In the genomic region with DNA sequence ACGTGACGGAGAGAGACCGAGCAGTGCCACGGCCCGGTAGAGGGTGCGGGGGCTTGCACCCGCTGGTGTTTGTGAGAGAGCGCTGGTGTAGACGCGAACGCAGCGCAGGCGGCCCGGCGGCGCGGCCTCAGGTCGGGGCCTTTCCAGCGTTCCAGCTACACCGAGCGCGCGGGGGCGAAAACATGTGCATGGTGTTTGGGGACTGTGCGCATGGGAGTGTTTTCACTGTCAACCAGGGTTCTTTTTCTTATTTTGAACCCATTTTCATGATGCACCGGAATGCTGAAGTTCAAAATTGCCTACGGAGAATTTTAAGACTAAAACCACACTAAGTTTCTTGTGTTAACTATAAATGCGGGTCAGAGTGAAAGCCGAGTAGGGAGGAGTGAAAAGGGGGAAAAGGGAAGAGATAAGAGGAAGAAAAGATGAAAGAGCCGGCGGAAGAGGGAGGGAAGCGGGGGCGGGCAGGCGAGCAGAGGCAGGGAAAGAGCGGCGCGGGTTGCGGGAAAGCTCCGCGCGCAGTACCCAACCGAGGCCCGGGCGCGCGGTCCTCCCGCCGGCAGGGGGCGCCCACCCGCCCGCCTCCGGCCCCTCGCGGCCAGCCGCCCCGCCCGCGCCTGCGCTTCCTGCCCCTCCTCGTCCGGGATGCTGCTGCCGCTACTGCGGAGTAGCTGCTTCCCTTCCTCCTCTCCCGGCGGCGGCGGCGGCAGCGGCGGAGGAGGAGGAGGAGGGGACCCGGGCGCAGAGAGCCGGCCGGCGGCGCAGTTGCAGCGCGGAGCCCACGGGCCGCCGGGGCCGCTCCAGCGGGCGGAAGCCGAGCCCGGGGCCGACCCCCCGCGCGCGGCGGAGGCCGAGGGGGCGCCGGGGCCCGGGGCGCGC, we compare ENCODE assay signal across 1 cellular context.
TF ChIP-seq lines count a peak whose summit lies in the region.

A gene with protein sequence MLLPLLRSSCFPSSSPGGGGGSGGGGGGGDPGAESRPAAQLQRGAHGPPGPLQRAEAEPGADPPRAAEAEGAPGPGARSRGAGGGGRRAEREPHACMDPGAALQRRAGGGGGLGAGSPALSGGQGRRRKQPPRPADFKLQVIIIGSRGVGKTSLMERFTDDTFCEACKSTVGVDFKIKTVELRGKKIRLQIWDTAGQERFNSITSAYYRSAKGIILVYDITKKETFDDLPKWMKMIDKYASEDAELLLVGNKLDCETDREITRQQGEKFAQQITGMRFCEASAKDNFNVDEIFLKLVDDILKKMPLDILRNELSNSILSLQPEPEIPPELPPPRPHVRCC (plus strand): TSS at position 643 of the 879 bp plus-strand sequence. CDS start 3 bp downstream, at position 646.

TF ChIP-seq in K562, 482 proteins besides CTCF, POLR2A, EP300 and RAD21 (continued from another document and continues in another):
- TF ChIP-seq RBBP5 (IDR thresholded peaks at IDR 0.05; ENCODE audit: borderline replicate concordance, insufficient read depth, low read length, poor library complexity, severe bottlenecking): peak; percentile 79
- no peak for TF ChIP-seq NCOA6 (IDR thresholded peaks at IDR 0.05)
- no peak for TF ChIP-seq ZNF408 (CRISPR knock-in tag; IDR thresholded peaks at IDR 0.05; ENCODE audit: low read depth)
- TF ChIP-seq, protein P1, sequence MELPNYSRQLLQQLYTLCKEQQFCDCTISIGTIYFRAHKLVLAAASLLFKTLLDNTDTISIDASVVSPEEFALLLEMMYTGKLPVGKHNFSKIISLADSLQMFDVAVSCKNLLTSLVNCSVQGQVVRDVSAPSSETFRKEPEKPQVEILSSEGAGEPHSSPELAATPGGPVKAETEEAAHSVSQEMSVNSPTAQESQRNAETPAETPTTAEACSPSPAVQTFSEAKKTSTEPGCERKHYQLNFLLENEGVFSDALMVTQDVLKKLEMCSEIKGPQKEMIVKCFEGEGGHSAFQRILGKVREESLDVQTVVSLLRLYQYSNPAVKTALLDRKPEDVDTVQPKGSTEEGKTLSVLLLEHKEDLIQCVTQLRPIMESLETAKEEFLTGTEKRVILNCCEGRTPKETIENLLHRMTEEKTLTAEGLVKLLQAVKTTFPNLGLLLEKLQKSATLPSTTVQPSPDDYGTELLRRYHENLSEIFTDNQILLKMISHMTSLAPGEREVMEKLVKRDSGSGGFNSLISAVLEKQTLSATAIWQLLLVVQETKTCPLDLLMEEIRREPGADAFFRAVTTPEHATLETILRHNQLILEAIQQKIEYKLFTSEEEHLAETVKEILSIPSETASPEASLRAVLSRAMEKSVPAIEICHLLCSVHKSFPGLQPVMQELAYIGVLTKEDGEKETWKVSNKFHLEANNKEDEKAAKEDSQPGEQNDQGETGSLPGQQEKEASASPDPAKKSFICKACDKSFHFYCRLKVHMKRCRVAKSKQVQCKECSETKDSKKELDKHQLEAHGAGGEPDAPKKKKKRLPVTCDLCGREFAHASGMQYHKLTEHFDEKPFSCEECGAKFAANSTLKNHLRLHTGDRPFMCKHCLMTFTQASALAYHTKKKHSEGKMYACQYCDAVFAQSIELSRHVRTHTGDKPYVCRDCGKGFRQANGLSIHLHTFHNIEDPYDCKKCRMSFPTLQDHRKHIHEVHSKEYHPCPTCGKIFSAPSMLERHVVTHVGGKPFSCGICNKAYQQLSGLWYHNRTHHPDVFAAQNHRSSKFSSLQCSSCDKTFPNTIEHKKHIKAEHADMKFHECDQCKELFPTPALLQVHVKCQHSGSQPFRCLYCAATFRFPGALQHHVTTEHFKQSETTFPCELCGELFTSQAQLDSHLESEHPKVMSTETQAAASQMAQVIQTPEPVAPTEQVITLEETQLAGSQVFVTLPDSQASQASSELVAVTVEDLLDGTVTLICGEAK (IDR thresholded peaks at IDR 0.05): 0 out of 2 replicates have a peak, but pooled peaks have one; percentile 39
- TF ChIP-seq, protein P1 (CRISPR knock-in tag; IDR thresholded peaks at IDR 0.05): no peak
- TF ChIP-seq C11orf30 (IDR thresholded peaks at IDR 0.05; ENCODE audit: low read depth): no peak
- no peak for TF ChIP-seq MXD1 (CRISPR knock-in tag; IDR thresholded peaks at IDR 0.05; ENCODE audit: borderline replicate concordance, poor library complexity, severe bottlenecking)
- TF ChIP-seq SIRT6 (IDR thresholded peaks at IDR 0.05; ENCODE audit: low read depth, low read length): no peak
- TF ChIP-seq KLF13 (tag; IDR thresholded peaks at IDR 0.05; ENCODE audit: borderline replicate concordance, low read depth): no peak
- peak; percentile 75 to 90; a peak in 3 of 4 replicates for TF ChIP-seq ETV6 (IDR thresholded peaks at IDR 0.05; ENCODE audit: borderline replicate concordance in 1 of 2, low read depth in 2 of 2, low read length in 1 of 2)
- TF ChIP-seq ETV6 (CRISPR knock-in tag; IDR thresholded peaks at IDR 0.05; ENCODE audit: borderline replicate concordance): no peak
- TF ChIP-seq TAF7 (tag; IDR thresholded peaks at IDR 0.05): no peak
- no peak for TF ChIP-seq NR2C2 (CRISPR knock-in tag; IDR thresholded peaks at IDR 0.05)
- TF ChIP-seq NR2C2 (tag; IDR thresholded peaks at IDR 0.05): no peak
- TF ChIP-seq ZNF609 (CRISPR knock-in tag; IDR thresholded peaks at IDR 0.05; ENCODE audit: borderline replicate concordance): no peak
- TF ChIP-seq ZNF197 (CRISPR knock-in tag; IDR thresholded peaks at IDR 0.05; ENCODE audit: low read depth): 0 out of 2 replicates have a peak, but pooled peaks have one; percentile 44
- TF ChIP-seq, protein P2, sequence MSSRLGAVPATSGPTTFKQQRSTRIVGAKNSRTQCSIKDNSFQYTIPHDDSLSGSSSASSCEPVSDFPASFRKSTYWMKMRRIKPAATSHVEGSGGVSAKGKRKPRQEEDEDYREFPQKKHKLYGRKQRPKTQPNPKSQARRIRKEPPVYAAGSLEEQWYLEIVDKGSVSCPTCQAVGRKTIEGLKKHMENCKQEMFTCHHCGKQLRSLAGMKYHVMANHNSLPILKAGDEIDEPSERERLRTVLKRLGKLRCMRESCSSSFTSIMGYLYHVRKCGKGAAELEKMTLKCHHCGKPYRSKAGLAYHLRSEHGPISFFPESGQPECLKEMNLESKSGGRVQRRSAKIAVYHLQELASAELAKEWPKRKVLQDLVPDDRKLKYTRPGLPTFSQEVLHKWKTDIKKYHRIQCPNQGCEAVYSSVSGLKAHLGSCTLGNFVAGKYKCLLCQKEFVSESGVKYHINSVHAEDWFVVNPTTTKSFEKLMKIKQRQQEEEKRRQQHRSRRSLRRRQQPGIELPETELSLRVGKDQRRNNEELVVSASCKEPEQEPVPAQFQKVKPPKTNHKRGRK (tag; IDR thresholded peaks at IDR 0.05): peak; percentile 41; the same call in 1 of the 2 replicates
- TF ChIP-seq GTF2A2 (tag; IDR thresholded peaks at IDR 0.05): no peak
- no peak for TF ChIP-seq GTF2F1 (IDR thresholded peaks at IDR 0.05; ENCODE audit: low read depth, low read length)
- TF ChIP-seq POLR2G (IDR thresholded peaks at IDR 0.05; ENCODE audit: low read depth, low read length): peak; percentile 83
- no peak; a peak in 1 of 4 replicates for TF ChIP-seq TBL1XR1 (IDR thresholded peaks at IDR 0.05; ENCODE audit: low read length in 2 of 2)
- TF ChIP-seq ZNF696 (CRISPR knock-in tag; conservative IDR thresholded peaks at IDR 0.05): no peak
- TF ChIP-seq, protein P3, sequence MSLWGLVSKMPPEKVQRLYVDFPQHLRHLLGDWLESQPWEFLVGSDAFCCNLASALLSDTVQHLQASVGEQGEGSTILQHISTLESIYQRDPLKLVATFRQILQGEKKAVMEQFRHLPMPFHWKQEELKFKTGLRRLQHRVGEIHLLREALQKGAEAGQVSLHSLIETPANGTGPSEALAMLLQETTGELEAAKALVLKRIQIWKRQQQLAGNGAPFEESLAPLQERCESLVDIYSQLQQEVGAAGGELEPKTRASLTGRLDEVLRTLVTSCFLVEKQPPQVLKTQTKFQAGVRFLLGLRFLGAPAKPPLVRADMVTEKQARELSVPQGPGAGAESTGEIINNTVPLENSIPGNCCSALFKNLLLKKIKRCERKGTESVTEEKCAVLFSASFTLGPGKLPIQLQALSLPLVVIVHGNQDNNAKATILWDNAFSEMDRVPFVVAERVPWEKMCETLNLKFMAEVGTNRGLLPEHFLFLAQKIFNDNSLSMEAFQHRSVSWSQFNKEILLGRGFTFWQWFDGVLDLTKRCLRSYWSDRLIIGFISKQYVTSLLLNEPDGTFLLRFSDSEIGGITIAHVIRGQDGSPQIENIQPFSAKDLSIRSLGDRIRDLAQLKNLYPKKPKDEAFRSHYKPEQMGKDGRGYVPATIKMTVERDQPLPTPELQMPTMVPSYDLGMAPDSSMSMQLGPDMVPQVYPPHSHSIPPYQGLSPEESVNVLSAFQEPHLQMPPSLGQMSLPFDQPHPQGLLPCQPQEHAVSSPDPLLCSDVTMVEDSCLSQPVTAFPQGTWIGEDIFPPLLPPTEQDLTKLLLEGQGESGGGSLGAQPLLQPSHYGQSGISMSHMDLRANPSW (CRISPR knock-in tag; IDR thresholded peaks at IDR 0.05): no peak
- peak; percentile 93 for TF ChIP-seq GABPA (tag; conservative IDR thresholded peaks at IDR 0.05; ENCODE audit: low read depth)
- no peak for TF ChIP-seq ZNF589 (CRISPR knock-in tag; IDR thresholded peaks at IDR 0.05; ENCODE audit: low read depth)
- TF ChIP-seq MBD2 (IDR thresholded peaks at IDR 0.05; ENCODE audit: borderline replicate concordance, low read depth): no peak
- no peak for TF ChIP-seq HDAC8 (tag; IDR thresholded peaks at IDR 0.05)
- TF ChIP-seq RCOR1 (IDR thresholded peaks at IDR 0.05; ENCODE audit: borderline replicate concordance in 1 of 2, low read depth in 2 of 2, low read length in 2 of 2): peak in 1 of 2 experiments; percentile 59; a peak in 2 of 4 replicates
- TF ChIP-seq XRCC5 (IDR thresholded peaks at IDR 0.05; ENCODE audit: low read depth, low read length): no peak
- no peak for TF ChIP-seq HIVEP1 (CRISPR knock-in tag; IDR thresholded peaks at IDR 0.05)
